28 cellular contexts compared by ENCODE assay signal in genomic region chr7:75743455-75743859, GRCh38. TPM values are rescaled to one million over a fixed set of nuclear protein-coding genes. Genes with fewer than 3 reads are reported as not detected.
DNase-seq lines count a peak whose midpoint lies in the region; ATAC-seq and TF ChIP-seq lines count a peak whose summit lies in the region.
"Had no signal": no experiment of that assay in that cellular context is flagged by ENCODE, and none has a peak within 500 bp of the region (broad histone marks: within the 10 kb centered on the region; RNA-seq: fewer than 3 reads in every experiment).

No MANE protein-coding gene starts in this region.

- 68% methylated on average over 4 of the region's 4 CpGs for WGBS in liver
- 79% methylated on average over 4 of the region's 4 CpGs for WGBS in right lobe of liver (ENCODE audit: insufficient coverage, low coverage, low lambda C conversion rate, missing lambda C conversion rate)
- 23% methylated on average over 4 of the region's 4 CpGs for WGBS in hepatocyte (ENCODE audit: low lambda C conversion rate, missing lambda C conversion rate)
- WGBS in spleen, 5 donors, result 58 to 72% (median 63%) methylated on average over 4 of the region's 4 CpGs

- H3K27me3 ChIP-seq in liver (ENCODE audit: control insufficient read depth in 4 of 4, insufficient read depth in 4 of 4, low read length in 3 of 4) (no peaks in the 10 kb centered on the region), right lobe of liver (no peaks in the 10 kb centered on the region), WERI-Rb-1 (ENCODE audit: insufficient read depth, low read depth, severe bottlenecking) (no peaks in the 10 kb centered on the region), hepatocyte (no peaks in the 10 kb centered on the region), spleen (replicated peaks in 1 of 7) (no peaks in the 10 kb centered on the region)
- H3K27me3 ChIP-seq: ovary had no signal

- no peak for TF ChIP-seq POLR2A in right lobe of liver (IDR thresholded peaks at IDR 0.05)
- TF ChIP-seq POLR2A in spleen (IDR thresholded peaks at IDR 0.05), result no peak

- no peak overlapping the region for H3K4me2 ChIP-seq in hepatocyte

- H3K9ac ChIP-seq in liver (ENCODE audit: low read depth in 1 of 2, low read length in 2 of 2), result no peak overlapping the region
- H3K9ac ChIP-seq: GM23248 had no signal

- no peak for TF ChIP-seq RAD21 in liver (IDR thresholded peaks at IDR 0.05)

- no peaks in the 10 kb centered on the region for H3K36me3 ChIP-seq in liver (ENCODE audit: control insufficient read depth in 4 of 4, insufficient read depth in 3 of 4, low read depth in 1 of 4, low read length in 3 of 4)
- H3K36me3 ChIP-seq in right lobe of liver, result no peaks in the 10 kb centered on the region
- no peaks in the 10 kb centered on the region for H3K36me3 ChIP-seq in WERI-Rb-1
- no peaks in the 10 kb centered on the region for H3K36me3 ChIP-seq in hepatocyte (replicated peaks; ENCODE audit: insufficient read depth, low read depth)
- no peaks in the 10 kb centered on the region for H3K36me3 ChIP-seq in spleen
- H3K36me3 ChIP-seq: ovary had no signal

- TF ChIP-seq CTCF in liver (IDR thresholded peaks at IDR 0.05; ENCODE audit: low read depth, low read length, missing input control) (no peak), right lobe of liver (IDR thresholded peaks at IDR 0.05) (no peak), WERI-Rb-1 (IDR thresholded peaks at IDR 0.05; ENCODE audit: low read depth, low read length) (no peak), hepatocyte (IDR thresholded peaks at IDR 0.05; ENCODE audit: poor library complexity) (no peak), spleen (IDR thresholded peaks at IDR 0.05 in 8 of 11, conservative IDR thresholded peaks at IDR 0.05 in 3 of 11) (no peak)

- H3K27ac ChIP-seq in liver (ENCODE audit: low read depth in 1 of 2, low read length in 2 of 2), result no peak overlapping the region
- no peak overlapping the region for H3K27ac ChIP-seq in right lobe of liver
- H3K27ac ChIP-seq in WERI-Rb-1, result no peak overlapping the region
- H3K27ac ChIP-seq in hepatocyte, result no peak overlapping the region
- no peak overlapping the region for H3K27ac ChIP-seq in spleen
- H3K27ac ChIP-seq: GM23248, ovary, VCaP had no signal

- H3K4me3 ChIP-seq in liver (ENCODE audit: low read depth in 1 of 3, low read length in 3 of 3) (no peak overlapping the region), right lobe of liver (no peak overlapping the region), WERI-Rb-1 (ENCODE audit: low read depth, low read length) (no peak overlapping the region), hepatocyte (no peak overlapping the region), spleen (no peak overlapping the region)
- H3K4me3 ChIP-seq: GM23248, ovary had no signal

- H3K9me3 ChIP-seq in liver (ENCODE audit: control insufficient read depth in 4 of 4, low read length in 3 of 4) (no peaks in the 10 kb centered on the region), right lobe of liver (no peaks in the 10 kb centered on the region), WERI-Rb-1 (ENCODE audit: severe bottlenecking) (no peaks in the 10 kb centered on the region), hepatocyte (ENCODE audit: low read depth) (no peaks in the 10 kb centered on the region), spleen (no peaks in the 10 kb centered on the region)
- H3K9me3 ChIP-seq: ovary had no signal

- ATAC-seq in right lobe of liver (no peak), HG02763 (IDR thresholded peaks at IDR 0.05; ENCODE audit: unreplicated experiment) (no peak), HG03095 (IDR thresholded peaks at IDR 0.05; ENCODE audit: unreplicated experiment) (no peak), HG03439 (IDR thresholded peaks at IDR 0.05; ENCODE audit: unreplicated experiment) (no peak)
- ATAC-seq: activated naive CD4-positive, alpha-beta T cell treated with anti-CD3 and anti-CD28 coated beads, Interleukin-2, amount 50 U/mL, for 72 hours; sciatic nerve; T-helper 17 cell had no signal

- H3K79me2 ChIP-seq in hepatocyte, result no peaks in the 10 kb centered on the region

- DNase-seq in right lobe of liver (no peak), WERI-Rb-1 (peak; percentile 40), hepatocyte (ENCODE audit: low spot score) (peak; percentile 36), spleen (no peak)
- DNase-seq: ACHN; activated CD4-positive, alpha-beta T cell treated with anti-CD3 and anti-CD28 coated beads, Interleukin-2, amount 10 ng/mL, durations not matched to agents 7 days and 5 days; C1 segment of cervical spinal cord; cerebellar nuclear complex; effector memory CD4-positive, alpha-beta T cell; GM23248; KBM-7; mesendoderm; naive B cell; NCI-H1092 treated with DMSO at 0.1 percent for 48 hours; NCI-H2081; NCI-H446 treated with DMSO at 0.1 percent for 48 hours; T-helper 17 cell had no signal

- intact Hi-C loops in right lobe of liver (cut with DNase I) (no loop called here), spleen (cut with DNase I; ENCODE audit: low total_unique reads) (no loop called here)

- H3K4me1 ChIP-seq in liver (ENCODE audit: control insufficient read depth in 4 of 4, insufficient read depth in 4 of 4, low read length in 3 of 4), result peaks cover 0 to 13% (median 3%) of the 10 kb centered on the region in 4 donors
- no peaks in the 10 kb centered on the region for H3K4me1 ChIP-seq in right lobe of liver
- H3K4me1 ChIP-seq in hepatocyte (ENCODE audit: insufficient read depth), result no peaks in the 10 kb centered on the region
- H3K4me1 ChIP-seq in spleen, result peaks cover 9 to 31% (median 23%) of the 10 kb centered on the region in 6 donors

- no peaks in the 10 kb centered on the region for H3K9me2 ChIP-seq in hepatocyte (replicated peaks; ENCODE audit: insufficient read depth)

- no peak overlapping the region for H2AFZ ChIP-seq in hepatocyte
- H2AFZ ChIP-seq: GM23248 had no signal

- H4K20me1 ChIP-seq in hepatocyte (ENCODE audit: insufficient read depth, poor library complexity, severe bottlenecking), result no peaks in the 10 kb centered on the region

TF ChIP-seq in liver, 16 proteins besides CTCF, POLR2A, EP300 and RAD21:
- TF ChIP-seq NR2F2 (IDR thresholded peaks at IDR 0.05), result peak; percentile 26
- no peak for TF ChIP-seq MAX (IDR thresholded peaks at IDR 0.05)

RNA-seq across cellular contexts. Expression of gene HIP1, which starts 4.7 kb away (rescaled TPM):
- total RNA-seq in liver, result 10 to 100 TPM in 1 of 2 donors, 1 to 10 TPM in 1; 3.8 to 13.6 TPM
- polyA plus RNA-seq in liver, result 1 to 10 TPM; 5.8 to 9.7 TPM
- 10 to 100 TPM; 17.6 to 23.0 (median 18.8) TPM for total RNA-seq in right lobe of liver
- 9.3 and 14.5 TPM in 2 replicates for total RNA-seq in hepatocyte
- polyA plus RNA-seq in hepatocyte, result 7.4 and 8.3 TPM in 2 replicates
- 10 to 100 TPM; 32.0 to 52.6 (median 43.0) TPM for total RNA-seq in spleen
- polyA plus RNA-seq in spleen, result 1 to 10 TPM; 3.4 to 6.4 (median 3.6) TPM

RNA-seq across cellular contexts. Expression of gene CCL26, which starts 28.6 kb away (rescaled TPM):
- total RNA-seq in liver (not detected), right lobe of liver (not detected), hepatocyte (7.5 and 15.3 TPM in 2 replicates), spleen (not detected)
- polyA plus RNA-seq in liver (under 1 TPM; 0.09 to 0.33 TPM), hepatocyte (7.3 and 8.7 TPM in 2 replicates), spleen (under 1 TPM in 2 of 3 donors, not detected in 1; 0.35 to 0.41 TPM)
- total RNA-seq: activated CD4-positive, alpha-beta T cell treated with anti-CD3 and anti-CD28 coated beads, Interleukin-2, amount 10 ng/mL, durations not matched to agents 7 days and 5 days; activated naive CD4-positive, alpha-beta T cell treated with anti-CD3 and anti-CD28 coated beads, Interleukin-2, amount 50 U/mL, for 72 hours; activated T-helper 1 cell treated with anti-CD3 and anti-CD28 coated beads, Interleukin-12 subunit alpha, Interleukin-12 subunit beta, Interleukin-2, Interleukin-4 antibody, amounts not matched to agents 30 ng/mL and 10 ng/mL and 1 ng/mL, durations not matched to agents 14 hours and 24 hours and 36 hours; astrocyte; glomerular endothelial cell; GM23248; T-helper 17 cell had no signal

Comparison
In these comparisons a context has a peak if more than half of its experiments do, and no peak if none do; other contexts are left out.
1. DNase-seq: peak in WERI-Rb-1 (single experiment) and hepatocyte (single experiment); none in right lobe of liver (0 of 3) and spleen (single experiment).